ENCODE assay signal across 24 cellular contexts in the genomic region with DNA sequence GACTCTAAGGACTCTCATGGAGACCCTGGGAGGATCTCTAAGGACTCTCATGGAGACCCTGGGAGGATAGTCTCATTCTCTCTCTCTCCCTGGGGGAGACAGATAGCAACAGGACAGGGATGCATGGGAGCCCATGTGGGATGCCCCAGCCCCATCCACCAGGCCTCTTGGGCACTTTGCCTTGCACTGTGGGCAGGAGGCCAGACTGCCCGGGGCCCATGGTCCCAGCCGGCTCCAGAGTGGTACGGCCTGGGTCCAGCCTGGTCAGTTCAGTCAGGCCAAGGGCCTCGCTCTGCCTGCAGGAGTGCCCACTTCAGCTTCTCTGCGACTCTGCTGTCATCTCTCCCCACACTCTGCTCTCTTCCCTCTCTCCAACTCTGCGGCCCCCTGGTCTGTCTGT. TPM values are rescaled to one million over a fixed set of nuclear protein-coding genes. Genes with fewer than 3 reads are reported as not detected.
A peak's percentile ranks its signal among the peaks of the same experiment; 100 is the strongest.
DNase-seq lines count a peak whose midpoint lies in the region; ATAC-seq and TF ChIP-seq lines count a peak whose summit lies in the region.
"Had no signal": no experiment of that assay in that cellular context is flagged by ENCODE, and none has a peak within 500 bp of the region (broad histone marks: within the 10 kb centered on the region; RNA-seq: fewer than 3 reads in every experiment).

No MANE protein-coding gene starts in this region.

- H4K8ac ChIP-seq in neuronal stem cell (ENCODE audit: low read depth, low read length) = no peak overlapping the region

- peaks cover 0 to 8% (median 5%) of the 10 kb centered on the region in 3 experiments for H3K27me3 ChIP-seq in neuronal stem cell (ENCODE audit: control insufficient read depth in 3 of 3, insufficient read depth in 3 of 3, low read depth in 1 of 3, low read length in 3 of 3)
- H3K27me3 ChIP-seq: BLaER1, MG63 had no signal

- no peak for ATAC-seq in natural killer cell
- ATAC-seq in natural killer cell treated with Interleukin-12 subunit alpha and Interleukin-12 subunit beta and Interleukin-15 and Interleukin-18, amount 100 ng/mL, for 72 hours = no peak
- ATAC-seq in activated T-helper 17 cell treated with anti-CD3 and anti-CD28 coated beads, Interleukin-2, amount 50 U/mL, for 72 hours (replicated peaks) = no peak
- ATAC-seq: HepG2, Panc1 had no signal

- TF ChIP-seq CTCF in natural killer cell (IDR thresholded peaks at IDR 0.05) = no peak
- TF ChIP-seq CTCF in type B pancreatic cell (conservative IDR thresholded peaks at IDR 0.05) = no peak
- TF ChIP-seq CTCF in progenitor cell of endocrine pancreas (IDR thresholded peaks at IDR 0.05; ENCODE audit: unreplicated experiment) = no peak

- H3K79me1 ChIP-seq in neuronal stem cell (ENCODE audit: low read depth, low read length) = no peaks in the 10 kb centered on the region

- no peak overlapping the region for H3K14ac ChIP-seq in neuronal stem cell (ENCODE audit: low read length)

- H3K9ac ChIP-seq in neuronal stem cell (ENCODE audit: low read depth, low read length, poor library complexity) = no peak overlapping the region
- H3K9ac ChIP-seq: BLaER1 had no signal

- no peak for DNase-seq in natural killer cell
- DNase-seq in natural killer cell treated with Interleukin-12 subunit alpha and Interleukin-12 subunit beta and Interleukin-15 and Interleukin-18, amount 100 ng/mL, for 72 hours (ENCODE audit: low spot score) = no peak
- no peak for DNase-seq in neuronal stem cell (ENCODE audit: low spot score)
- no peak for DNase-seq in type B pancreatic cell (ENCODE audit: extremely low spot score, unreplicated experiment)
- DNase-seq in NCI-H526 treated with DMSO at 0.1 percent for 48 hours (lab: John Stamatoyannopoulos, UW) = no peak
- DNase-seq in cerebellar cortex (ENCODE audit: low spot score) = no peak
- no peak for DNase-seq in progenitor cell of endocrine pancreas (ENCODE audit: low spot score, unreplicated experiment)
- DNase-seq: CD4-positive, CD25-positive, alpha-beta regulatory T cell; DMS153; DND-41; KBM-7; MG63; NCI-H1105 treated with DMSO at 0.1 percent for 48 hours; NCI-H146; NCI-H1930; NCI-H446; NCI-H524 treated with DMSO at 0.1 percent for 48 hours; SHP77 had no signal

- H2BK120ac ChIP-seq in neuronal stem cell (ENCODE audit: low read depth, low read length) = no peak overlapping the region

- peak overlapping the region; percentile 33 for H3K18ac ChIP-seq in neuronal stem cell (ENCODE audit: low read length)

- H3K9me3 ChIP-seq in neuronal stem cell (replicated peaks in 1 of 2; ENCODE audit: control insufficient read depth in 2 of 2, insufficient read depth in 1 of 2, low read depth in 1 of 2, low read length in 2 of 2) = no peaks in the 10 kb centered on the region
- H3K9me3 ChIP-seq: BLaER1, HAP-1, MG63 had no signal

- no peaks in the 10 kb centered on the region for H3K36me3 ChIP-seq in neuronal stem cell (replicated peaks in 1 of 2; ENCODE audit: control insufficient read depth in 2 of 2, insufficient read depth in 2 of 2, low read length in 2 of 2)
- H3K36me3 ChIP-seq: BLaER1, HAP-1, MG63 had no signal

- no peak overlapping the region for H3K27ac ChIP-seq in neuronal stem cell (replicated peaks; ENCODE audit: low read length)
- H3K27ac ChIP-seq: BLaER1, RWPE1 had no signal

- no peak overlapping the region for H2BK15ac ChIP-seq in neuronal stem cell (ENCODE audit: low read length)

- no peak overlapping the region for H3K4me3 ChIP-seq in neuronal stem cell (ENCODE audit: low read length in 2 of 2)
- H3K4me3 ChIP-seq: BLaER1, HAP-1, MG63 had no signal

- H3K9me3 Mint-ChIP-seq in natural killer cell = no peaks in the 10 kb centered on the region
- H3K9me3 Mint-ChIP-seq in natural killer cell treated with Interleukin-12 subunit alpha and Interleukin-12 subunit beta and Interleukin-15 and Interleukin-18, amount 100 ng/mL, for 72 hours = no peaks in the 10 kb centered on the region
- no peaks in the 10 kb centered on the region for H3K9me3 Mint-ChIP-seq in activated T-helper 17 cell treated with anti-CD3 and anti-CD28 coated beads, Interleukin-2, amount 50 U/mL, for 72 hours
- no peaks in the 10 kb centered on the region for H3K9me3 Mint-ChIP-seq in type B pancreatic cell
- no peaks in the 10 kb centered on the region for H3K9me3 Mint-ChIP-seq in progenitor cell of endocrine pancreas (ENCODE audit: low read depth)

- H3K4ac ChIP-seq in neuronal stem cell (ENCODE audit: low read length) = no peak overlapping the region

- H2BK5ac ChIP-seq in neuronal stem cell (ENCODE audit: low read length) = no peak overlapping the region

- H3K27ac Mint-ChIP-seq in natural killer cell = peak overlapping the region in 1 of 2 donors; percentile 15
- peak overlapping the region in 1 of 2 donors; percentile 6 for H3K27ac Mint-ChIP-seq in natural killer cell treated with Interleukin-12 subunit alpha and Interleukin-12 subunit beta and Interleukin-15 and Interleukin-18, amount 100 ng/mL, for 72 hours
- peak overlapping the region; percentile 28 for H3K27ac Mint-ChIP-seq in activated T-helper 17 cell treated with anti-CD3 and anti-CD28 coated beads, Interleukin-2, amount 50 U/mL, for 72 hours
- no peak overlapping the region for H3K27ac Mint-ChIP-seq in type B pancreatic cell
- no peak overlapping the region for H3K27ac Mint-ChIP-seq in progenitor cell of endocrine pancreas

- H3K4me1 Mint-ChIP-seq in natural killer cell (peaks cover 5 to 22% of the 10 kb centered on the region in 2 donors), type B pancreatic cell (ENCODE audit: unreplicated experiment) (peaks cover 6% of the 10 kb centered on the region), progenitor cell of endocrine pancreas (ENCODE audit: low read depth) (peaks cover 9% of the 10 kb centered on the region)
- peaks cover 14 to 16% of the 10 kb centered on the region in 2 donors for H3K4me1 Mint-ChIP-seq in natural killer cell treated with Interleukin-12 subunit alpha and Interleukin-12 subunit beta and Interleukin-15 and Interleukin-18, amount 100 ng/mL, for 72 hours (ENCODE audit: low read depth in 2 of 2)
- peaks cover 22% of the 10 kb centered on the region for H3K4me1 Mint-ChIP-seq in activated T-helper 17 cell treated with anti-CD3 and anti-CD28 coated beads, Interleukin-2, amount 50 U/mL, for 72 hours

- intact Hi-C loops in natural killer cell (cut with micrococcal nuclease) = loop anchor here (2.0 kb wide), 1 partner anchor 77 kb away; no protein-coding TSS in a partner anchor

- no peak overlapping the region for H2BK12ac ChIP-seq in neuronal stem cell (ENCODE audit: low read length)

- H3K4me2 ChIP-seq in neuronal stem cell (ENCODE audit: insufficient read depth, low read length, poor library complexity, severe bottlenecking) = no peak overlapping the region

- WGBS in neuronal stem cell (ENCODE audit: extremely low coverage in 2 of 2, insufficient read length in 2 of 2, insufficient replicate concordance in 1 of 2), 2 donors = no CpG with 5 or more reads among the region's 6 CpGs

- no peak overlapping the region for H3K23ac ChIP-seq in neuronal stem cell (ENCODE audit: low read depth, low read length, poor library complexity)

- H3K27me3 Mint-ChIP-seq in natural killer cell (ENCODE audit: low read depth in 2 of 2) = peaks cover 18 to 29% of the 10 kb centered on the region in 2 donors
- H3K27me3 Mint-ChIP-seq in natural killer cell treated with Interleukin-12 subunit alpha and Interleukin-12 subunit beta and Interleukin-15 and Interleukin-18, amount 100 ng/mL, for 72 hours = peaks cover 20 to 21% of the 10 kb centered on the region in 2 donors
- peaks cover 14% of the 10 kb centered on the region for H3K27me3 Mint-ChIP-seq in activated T-helper 17 cell treated with anti-CD3 and anti-CD28 coated beads, Interleukin-2, amount 50 U/mL, for 72 hours
- peaks cover 55% of the 10 kb centered on the region for H3K27me3 Mint-ChIP-seq in type B pancreatic cell
- H3K27me3 Mint-ChIP-seq in progenitor cell of endocrine pancreas = peaks cover 52% of the 10 kb centered on the region

- peak overlapping the region; percentile 88 for H2AK5ac ChIP-seq in neuronal stem cell (ENCODE audit: low read depth, low read length)

- H2AFZ ChIP-seq in neuronal stem cell (ENCODE audit: low read length) = no peak overlapping the region

- H4K91ac ChIP-seq in neuronal stem cell (ENCODE audit: low read depth, low read length, poor library complexity) = no peak overlapping the region

- no peaks in the 10 kb centered on the region for H3K36me3 Mint-ChIP-seq in natural killer cell
- no peaks in the 10 kb centered on the region for H3K36me3 Mint-ChIP-seq in natural killer cell treated with Interleukin-12 subunit alpha and Interleukin-12 subunit beta and Interleukin-15 and Interleukin-18, amount 100 ng/mL, for 72 hours
- no peaks in the 10 kb centered on the region for H3K36me3 Mint-ChIP-seq in activated T-helper 17 cell treated with anti-CD3 and anti-CD28 coated beads, Interleukin-2, amount 50 U/mL, for 72 hours (ENCODE audit: low read depth)
- no peaks in the 10 kb centered on the region for H3K36me3 Mint-ChIP-seq in type B pancreatic cell
- H3K36me3 Mint-ChIP-seq in progenitor cell of endocrine pancreas (ENCODE audit: insufficient read depth) = no peaks in the 10 kb centered on the region

- H3K4me3 Mint-ChIP-seq in natural killer cell = peak overlapping the region; percentile 17
- H3K4me3 Mint-ChIP-seq in natural killer cell treated with Interleukin-12 subunit alpha and Interleukin-12 subunit beta and Interleukin-15 and Interleukin-18, amount 100 ng/mL, for 72 hours = no peak overlapping the region
- peak overlapping the region; percentile 70 for H3K4me3 Mint-ChIP-seq in activated T-helper 17 cell treated with anti-CD3 and anti-CD28 coated beads, Interleukin-2, amount 50 U/mL, for 72 hours
- peak overlapping the region; percentile 61 for H3K4me3 Mint-ChIP-seq in type B pancreatic cell
- no peak overlapping the region for H3K4me3 Mint-ChIP-seq in progenitor cell of endocrine pancreas (ENCODE audit: low read depth)

- peaks cover 9 to 12% of the 10 kb centered on the region in 2 donors for H3K4me1 ChIP-seq in neuronal stem cell (ENCODE audit: control insufficient read depth in 2 of 2, insufficient read depth in 1 of 2, low read depth in 1 of 2, low read length in 2 of 2)

RNA-seq across cellular contexts. Expression of gene SHKBP1, which starts 48.6 kb away (rescaled TPM):
- total RNA-seq in natural killer cell (100 to 1,000 TPM; 209 to 224 (median 209) TPM), type B pancreatic cell (ENCODE audit: low replicate concordance) (54.6 and 55.4 TPM in 2 replicates), progenitor cell of endocrine pancreas (102 and 114 TPM in 2 replicates)
- 100 to 1,000 TPM; 131 to 149 TPM for total RNA-seq in natural killer cell treated with Interleukin-12 subunit alpha and Interleukin-12 subunit beta and Interleukin-15 and Interleukin-18, amount 100 ng/mL, for 72 hours
- total RNA-seq in activated T-helper 17 cell treated with anti-CD3 and anti-CD28 coated beads, Interleukin-2, amount 50 U/mL, for 72 hours = 100 to 1,000 TPM; 113 to 126 TPM
- 71.5 TPM for polyA plus RNA-seq in neuronal stem cell (2013, experiment 1 of 2)
- polyA plus RNA-seq in neuronal stem cell (2013, experiment 2 of 2) = 74.4 TPM

Comparison
In these comparisons a context has a peak if more than half of its experiments do, and no peak if none do; other contexts are left out.
1. H3K4me3 Mint-ChIP-seq: peak in natural killer cell (single experiment), activated T-helper 17 cell treated with anti-CD3 and anti-CD28 coated beads, Interleukin-2, amount 50 U/mL, for 72 hours (single experiment) and type B pancreatic cell (single experiment); none in natural killer cell treated with Interleukin-12 subunit alpha and Interleukin-12 subunit beta and Interleukin-15 and Interleukin-18, amount 100 ng/mL, for 72 hours (single experiment) and progenitor cell of endocrine pancreas (single experiment).